ENCODE assay signal across 10 cellular contexts in genomic region chr6:119284861-119285521, GRCh38.
DNase-seq lines count a peak whose midpoint lies in the region; ATAC-seq and TF ChIP-seq lines count a peak whose summit lies in the region.
"Had no signal": no experiment of that assay in that cellular context is flagged by ENCODE, and none has a peak within 500 bp of the region (broad histone marks: within the 10 kb centered on the region; RNA-seq: fewer than 3 reads in every experiment).

No MANE protein-coding gene starts in this region.

- H3K36me3 Mint-ChIP-seq in effector memory CD8-positive, alpha-beta T cell (ENCODE audit: insufficient read depth), result peaks cover 4% of the 10 kb centered on the region

- peak; percentile 59 for ATAC-seq in effector memory CD8-positive, alpha-beta T cell (replicated peaks)
- no peak for ATAC-seq in HG03196 (IDR thresholded peaks at IDR 0.05; ENCODE audit: unreplicated experiment)
- no peak for ATAC-seq in HG03565 (IDR thresholded peaks at IDR 0.05; ENCODE audit: unreplicated experiment)

- no peaks in the 10 kb centered on the region for H3K27me3 Mint-ChIP-seq in effector memory CD8-positive, alpha-beta T cell
- H3K27me3 Mint-ChIP-seq: dendritic cell treated with granulocyte-macrophage colony-stimulating factor and Interleukin-4, amounts not matched to agents 40 ng/mL and 50 ng/mL, for 4 days had no signal

- DNase-seq in EL (peak; percentile 6), RPMI8226 (peak; percentile 26), SIG-M5 treated with dmso at 0.1 percent for 504 hours (lab: John Stamatoyannopoulos, UW; ENCODE audit: unreplicated experiment) (no peak)
- DNase-seq in effector memory CD8-positive, alpha-beta T cell, result peak; percentile 4 to 12 (median 7)
- DNase-seq in activated CD4-positive, CD25-positive, alpha-beta regulatory T cell treated with anti-CD3 and anti-CD28 coated beads, Interleukin-2, amount 50 U/mL, for 72 hours, result no peak
- DNase-seq: left cardiac atrium had no signal

- peaks cover 9 to 10% of the 10 kb centered on the region in 2 donors for H3K4me1 Mint-ChIP-seq in effector memory CD8-positive, alpha-beta T cell (ENCODE audit: low read depth in 2 of 2)

- no peak overlapping the region for H3K27ac ChIP-seq in 22Rv1

- peak; percentile 34 for TF ChIP-seq CTCF in 22Rv1 (IDR thresholded peaks at IDR 0.05)

- no peaks in the 10 kb centered on the region for H3K9me3 Mint-ChIP-seq in effector memory CD8-positive, alpha-beta T cell
- H3K9me3 Mint-ChIP-seq: dendritic cell treated with granulocyte-macrophage colony-stimulating factor and Interleukin-4, amounts not matched to agents 40 ng/mL and 50 ng/mL, for 4 days had no signal

- H3K27ac Mint-ChIP-seq in effector memory CD8-positive, alpha-beta T cell, result no peak overlapping the region
- H3K27ac Mint-ChIP-seq: dendritic cell treated with granulocyte-macrophage colony-stimulating factor and Interleukin-4, amounts not matched to agents 40 ng/mL and 50 ng/mL, for 4 days had no signal

- H3K4me3 Mint-ChIP-seq in effector memory CD8-positive, alpha-beta T cell, result no peak overlapping the region
- H3K4me3 Mint-ChIP-seq: dendritic cell treated with granulocyte-macrophage colony-stimulating factor and Interleukin-4, amounts not matched to agents 40 ng/mL and 50 ng/mL, for 4 days had no signal

Comparison
In these comparisons a context has a peak if more than half of its experiments do, and no peak if none do; other contexts are left out.
1. DNase-seq: peak in EL (single experiment), RPMI8226 (single experiment) and effector memory CD8-positive, alpha-beta T cell (3 of 3); none in SIG-M5 treated with dmso at 0.1 percent for 504 hours (single experiment) and activated CD4-positive, CD25-positive, alpha-beta regulatory T cell treated with anti-CD3 and anti-CD28 coated beads, Interleukin-2, amount 50 U/mL, for 72 hours (single experiment).